ENCODE assay signal across 1 cellular context in genomic region chr3:141647562-141647915, GRCh38.
TF ChIP-seq lines count a peak whose summit lies in the region.

No MANE protein-coding gene starts in this region.

TF ChIP-seq in H1, 55 proteins besides CTCF, POLR2A, EP300 and RAD21:
- TF ChIP-seq RFX5 (IDR thresholded peaks at IDR 0.05; ENCODE audit: borderline replicate concordance, low read depth, low read length), result no peak
- no peak for TF ChIP-seq ZNF274 (IDR thresholded peaks at IDR 0.05; ENCODE audit: borderline replicate concordance, extremely low read depth, low read length)
- TF ChIP-seq EZH2 (IDR thresholded peaks at IDR 0.05; ENCODE audit: low read depth, low read length, severe bottlenecking), result no peak
